7 cellular contexts compared by ENCODE assay signal in genomic region chr6:84415068-84415467, GRCh38.
"Had no signal": no experiment of that assay in that cellular context is flagged by ENCODE, and none has a peak within 500 bp of the region (broad histone marks: within the 10 kb centered on the region; RNA-seq: fewer than 3 reads in every experiment).

No MANE protein-coding gene starts in this region.

- ATAC-seq: HCT116 had no signal

- H3K27ac Mint-ChIP-seq: HFFc6 had no signal

- H3K36me3 ChIP-seq: HAP-1 had no signal

- H3K9ac ChIP-seq: GM23248 had no signal

- H3K9me3 Mint-ChIP-seq: HFFc6 had no signal

- H3K4me1 ChIP-seq: HAP-1 had no signal

- H3K27ac ChIP-seq: GM23248 had no signal

- H3K9me3 ChIP-seq: HAP-1 had no signal

- H3K4me3 ChIP-seq: GM23248, HAP-1 had no signal

- H3K4me3 Mint-ChIP-seq: HFFc6 had no signal

- DNase-seq: GM23248, GOT3, H7, HFFc6, IMR-90 had no signal
